Comparison of ENCODE assay signal across 1 cellular context in the genomic region with DNA sequence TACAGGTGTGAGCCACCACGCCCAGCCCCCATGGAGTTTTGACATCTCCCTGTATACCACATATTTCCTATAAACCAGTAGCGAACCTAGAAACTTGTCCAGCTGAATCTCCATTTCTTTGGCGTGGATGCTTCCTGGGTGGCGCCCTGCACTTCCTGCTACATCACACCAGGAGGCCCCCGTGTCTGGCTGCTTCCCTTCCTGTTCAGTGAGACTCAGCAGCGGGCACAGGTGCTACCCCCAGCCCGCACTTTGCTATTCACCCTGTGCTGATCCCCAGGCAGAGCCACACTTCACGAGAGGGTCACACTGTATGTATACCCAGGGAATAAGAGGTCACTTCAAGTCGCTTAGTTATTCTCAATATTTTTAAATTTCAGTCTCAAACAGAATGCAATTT.
TF ChIP-seq lines count a peak whose summit lies in the region.

No MANE protein-coding gene starts in this region.

TF ChIP-seq in K562, 482 proteins besides CTCF, POLR2A, EP300 and RAD21:
- 0 out of 2 replicates have a peak, but pooled peaks have one; percentile 8 for TF ChIP-seq SMC3 (conservative IDR thresholded peaks at IDR 0.05; ENCODE audit: insufficient read depth, low read depth, low read length)
- no peak for TF ChIP-seq POU5F1 (IDR thresholded peaks at IDR 0.05; ENCODE audit: borderline replicate concordance, low read depth, low read length, partially characterized antibody)
- TF ChIP-seq ESRRA (IDR thresholded peaks at IDR 0.05; ENCODE audit: borderline replicate concordance, low read depth): no peak
- no peak for TF ChIP-seq NCOA4 (IDR thresholded peaks at IDR 0.05; ENCODE audit: partially characterized antibody)
- TF ChIP-seq, protein P1, sequence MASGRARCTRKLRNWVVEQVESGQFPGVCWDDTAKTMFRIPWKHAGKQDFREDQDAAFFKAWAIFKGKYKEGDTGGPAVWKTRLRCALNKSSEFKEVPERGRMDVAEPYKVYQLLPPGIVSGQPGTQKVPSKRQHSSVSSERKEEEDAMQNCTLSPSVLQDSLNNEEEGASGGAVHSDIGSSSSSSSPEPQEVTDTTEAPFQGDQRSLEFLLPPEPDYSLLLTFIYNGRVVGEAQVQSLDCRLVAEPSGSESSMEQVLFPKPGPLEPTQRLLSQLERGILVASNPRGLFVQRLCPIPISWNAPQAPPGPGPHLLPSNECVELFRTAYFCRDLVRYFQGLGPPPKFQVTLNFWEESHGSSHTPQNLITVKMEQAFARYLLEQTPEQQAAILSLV (tag; IDR thresholded peaks at IDR 0.05): no peak
- TF ChIP-seq, protein P2, sequence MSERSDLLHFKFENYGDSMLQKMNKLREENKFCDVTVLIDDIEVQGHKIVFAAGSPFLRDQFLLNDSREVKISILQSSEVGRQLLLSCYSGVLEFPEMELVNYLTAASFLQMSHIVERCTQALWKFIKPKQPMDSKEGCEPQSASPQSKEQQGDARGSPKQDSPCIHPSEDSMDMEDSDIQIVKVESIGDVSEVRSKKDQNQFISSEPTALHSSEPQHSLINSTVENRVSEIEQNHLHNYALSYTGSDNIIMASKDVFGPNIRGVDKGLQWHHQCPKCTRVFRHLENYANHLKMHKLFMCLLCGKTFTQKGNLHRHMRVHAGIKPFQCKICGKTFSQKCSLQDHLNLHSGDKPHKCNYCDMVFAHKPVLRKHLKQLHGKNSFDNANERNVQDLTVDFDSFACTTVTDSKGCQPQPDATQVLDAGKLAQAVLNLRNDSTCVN (CRISPR knock-in tag; IDR thresholded peaks at IDR 0.05): no peak
- no peak for TF ChIP-seq BRF1 (IDR thresholded peaks at IDR 0.05; ENCODE audit: borderline replicate concordance, extremely low read depth, insufficient read length)
- peak; percentile 35; the same call in 1 of the 2 replicates for TF ChIP-seq ETV1 (tag; conservative IDR thresholded peaks at IDR 0.05; ENCODE audit: low read depth)
- no peak for TF ChIP-seq KLF16 (IDR thresholded peaks at IDR 0.05)
- TF ChIP-seq ZSCAN29 (IDR thresholded peaks at IDR 0.05): no peak
- TF ChIP-seq KDM2B (CRISPR knock-in tag; IDR thresholded peaks at IDR 0.05): no peak
- no peak for TF ChIP-seq HDAC1 (IDR thresholded peaks at IDR 0.05)
- no peak for TF ChIP-seq HIVEP1 (CRISPR knock-in tag; IDR thresholded peaks at IDR 0.05)
